ENCODE assay signal across 9 cellular contexts in genomic region chr11:34214961-34215805, GRCh38.
DNase-seq lines count a peak whose midpoint lies in the region; ATAC-seq and TF ChIP-seq lines count a peak whose summit lies in the region.
"Had no signal": no experiment of that assay in that cellular context is flagged by ENCODE, and none has a peak within 500 bp of the region (broad histone marks: within the 10 kb centered on the region; RNA-seq: fewer than 3 reads in every experiment).

No MANE protein-coding gene starts in this region.

- H3K9ac ChIP-seq in HCT116 (ENCODE audit: low read length): no peak overlapping the region

- peak; percentile 2; the same call in 1 of the 2 replicates for TF ChIP-seq RAD21 in HCT116 (IDR thresholded peaks at IDR 0.05; ENCODE audit: low read depth)

- no peaks in the 10 kb centered on the region for H3K9me3 ChIP-seq in HCT116 (ENCODE audit: control insufficient read depth in 1 of 2, insufficient read depth in 1 of 2, low read depth in 1 of 2, low read length in 2 of 2)
- H3K9me3 ChIP-seq in OCI-LY7 (ENCODE audit: low read length): no peaks in the 10 kb centered on the region

- H3K9me2 ChIP-seq in HCT116 (ENCODE audit: insufficient read depth): no peaks in the 10 kb centered on the region
- no peaks in the 10 kb centered on the region for H3K9me2 ChIP-seq in OCI-LY7 (ENCODE audit: insufficient read depth, low read length)

- peak overlapping the region; percentile 0; the same call in 1 of the 2 replicates for H3K27ac ChIP-seq in HCT116 (ENCODE audit: low read depth, low read length)
- H3K27ac ChIP-seq in OCI-LY7 (ENCODE audit: low read depth, low read length, poor library complexity, severe bottlenecking): no peak overlapping the region
- H3K27ac ChIP-seq: HL-60 had no signal

- intact Hi-C loops in HCT116 (cut with micrococcal nuclease): no loop called here
- intact Hi-C loops in OCI-LY7 (cut with micrococcal nuclease; ENCODE audit: unreplicated experiment): no loop called here

- H3K4me2 ChIP-seq in HCT116 (ENCODE audit: low read length): peak overlapping the region; percentile 66
- no peak overlapping the region for H3K4me2 ChIP-seq in OCI-LY7 (ENCODE audit: low read length)

- H2AFZ ChIP-seq in HCT116 (ENCODE audit: low read depth, low read length, poor library complexity, severe bottlenecking) (no peak overlapping the region), OCI-LY7 (ENCODE audit: low read length) (no peak overlapping the region)

- no peaks in the 10 kb centered on the region for H3K27me3 ChIP-seq in HCT116 (ENCODE audit: insufficient read depth, low read length)

- POLR2A ChIA-PET in HCT116 (lab: Charles Lee) (interaction anchor here (2.0 kb wide), 1 partner anchor 19 kb away, joined by 4 read pairs; no protein-coding TSS in a partner anchor), OCI-LY7 (lab: Charles Lee) (no interaction called here)

- H3K79me2 ChIP-seq in HCT116 (ENCODE audit: insufficient read depth, low read length): no peaks in the 10 kb centered on the region
- no peaks in the 10 kb centered on the region for H3K79me2 ChIP-seq in OCI-LY7 (ENCODE audit: insufficient read depth, low read depth, low read length)

- peak; percentile 47 for DNase-seq in HCT116 (ENCODE audit: low read depth, low spot score)
- peak; percentile 91 for DNase-seq in activated CD4-positive, alpha-beta T cell treated with anti-CD3 and anti-CD28 coated beads for 48 hours
- DNase-seq in foreskin fibroblast: peak; percentile 38 to 73
- DNase-seq in stimulated activated CD8-positive, alpha-beta memory T cell treated with anti-CD3 and anti-CD28 coated beads, Interleukin-7, amount 100 ng/mL, for 4 hours (ENCODE audit: low read depth in 2 of 2): peak; percentile 57 to 64
- no peak for DNase-seq in AG08396 (ENCODE audit: low spot score)
- DNase-seq in NCI-H526 treated with DMSO at 0.1 percent for 48 hours (lab: John Stamatoyannopoulos, UW): no peak
- no peak for DNase-seq in OCI-LY7 (ENCODE audit: low spot score)
- DNase-seq in pons (ENCODE audit: low spot score): no peak

- H3K36me3 ChIP-seq in HCT116 (ENCODE audit: control insufficient read depth in 1 of 2, insufficient read depth in 2 of 2, low read length in 2 of 2) (no peaks in the 10 kb centered on the region), OCI-LY7 (ENCODE audit: insufficient read depth, low read length) (no peaks in the 10 kb centered on the region)

- TF ChIP-seq POLR2A in HCT116 (IDR thresholded peaks at IDR 0.05; ENCODE audit: borderline replicate concordance, extremely low read depth, insufficient read depth, insufficient read length): no peak

- H3K4me1 ChIP-seq in HCT116 (ENCODE audit: control insufficient read depth in 1 of 2, insufficient read depth in 2 of 2, low read length in 2 of 2) (peaks cover 28 to 43% of the 10 kb centered on the region in 2 experiments), OCI-LY7 (ENCODE audit: insufficient read depth, low read length, poor library complexity, severe bottlenecking) (no peaks in the 10 kb centered on the region)

- no TSS peak for BruUV-seq in HCT116 (replicated peaks; lab: Mats Ljungman, UMichigan)
- no TSS peak for BruUV-seq in OCI-LY7 (replicated peaks; lab: Mats Ljungman, UMichigan)

- H3K4me3 ChIP-seq in HCT116 (replicated peaks in 1 of 2; ENCODE audit: low read depth in 1 of 2, low read length in 2 of 2) (no peak overlapping the region), foreskin fibroblast (ENCODE audit: low read depth in 1 of 2, low read length in 2 of 2) (no peak overlapping the region), OCI-LY7 (ENCODE audit: low read depth, low read length, poor library complexity, severe bottlenecking) (no peak overlapping the region)

- ATAC-seq in HCT116: peak; percentile 93

- H4K20me1 ChIP-seq in HCT116 (ENCODE audit: insufficient read depth) (no peaks in the 10 kb centered on the region), OCI-LY7 (ENCODE audit: insufficient read depth, low read length) (no peaks in the 10 kb centered on the region)

- CTCF ChIA-PET in HCT116 (lab: Charles Lee) (interaction anchor here (0.5 to 0.7 kb wide), 2 partner anchors 12 to 143 kb away, joined by 3 read pairs; partner anchors contain the start of gene ABTB2), OCI-LY7 (lab: Charles Lee; ENCODE audit: unreplicated experiment) (no interaction called here)

- no peak for TF ChIP-seq CTCF in HCT116 (IDR thresholded peaks at IDR 0.05 in 2 of 3, conservative IDR thresholded peaks at IDR 0.05 in 1 of 3; ENCODE audit: borderline replicate concordance in 1 of 3, insufficient read depth in 1 of 3, low read depth in 2 of 3, low read length in 2 of 3)
- TF ChIP-seq CTCF in foreskin fibroblast (IDR thresholded peaks at IDR 0.05; ENCODE audit: low read depth, low read length): no peak
- no peak for TF ChIP-seq CTCF in OCI-LY7 (conservative IDR thresholded peaks at IDR 0.05; ENCODE audit: low read length)

- RAD21 ChIA-PET in HCT116 (lab: Charles Lee; ENCODE audit: low non-redundant PET in 1 of 2, low total read pairs in 2 of 2, uncharacterized antibody in 2 of 2, unreplicated experiment in 2 of 2): interaction anchor here in 1 of 2 experiments (0.5 kb wide), 1 partner anchor 55 kb away, joined by 4 read pairs; no protein-coding TSS in a partner anchor

TF ChIP-seq in HCT116, 20 proteins besides CTCF, POLR2A, EP300 and RAD21:
- TF ChIP-seq ELF1 (IDR thresholded peaks at IDR 0.05; ENCODE audit: borderline replicate concordance, low read depth) (no peak; the same call in 1 of the 2 replicates), REST (IDR thresholded peaks at IDR 0.05; ENCODE audit: low read depth) (no peak), TCF7L2 (IDR thresholded peaks at IDR 0.05; ENCODE audit: borderline replicate concordance, extremely low read depth, insufficient read depth, insufficient read length) (peak; percentile 17), FOSL1 (IDR thresholded peaks at IDR 0.05; ENCODE audit: low read depth) (peak; percentile 74), MAX (IDR thresholded peaks at IDR 0.05) (0 out of 2 replicates have a peak, but pooled peaks have one; percentile 34), SIN3A (IDR thresholded peaks at IDR 0.05; ENCODE audit: low read depth) (peak; percentile 49), ATF3 (IDR thresholded peaks at IDR 0.05) (no peak), ZNF274 (IDR thresholded peaks at IDR 0.05; ENCODE audit: low read depth, low read length) (no peak), CBX3 (IDR thresholded peaks at IDR 0.05; ENCODE audit: low read depth) (peak; percentile 70; the same call in 1 of the 2 replicates), JUND (IDR thresholded peaks at IDR 0.05) (peak; percentile 75), SP1 (IDR thresholded peaks at IDR 0.05; ENCODE audit: low read depth) (peak; percentile 45; the same call in 1 of the 2 replicates)

Comparison
In these comparisons a context has a peak if more than half of its experiments do, and no peak if none do; other contexts are left out.
1. DNase-seq: peak in HCT116 (single experiment), activated CD4-positive, alpha-beta T cell treated with anti-CD3 and anti-CD28 coated beads for 48 hours (single experiment), foreskin fibroblast (2 of 2) and stimulated activated CD8-positive, alpha-beta memory T cell treated with anti-CD3 and anti-CD28 coated beads, Interleukin-7, amount 100 ng/mL, for 4 hours (2 of 2); none in AG08396 (single experiment), NCI-H526 treated with DMSO at 0.1 percent for 48 hours (single experiment), OCI-LY7 (single experiment) and pons (single experiment).